ENCODE assay signal across 8 cellular contexts in genomic region chr13:30796833-30797601, GRCh38.
DNase-seq lines count a peak whose midpoint lies in the region; ATAC-seq, FAIRE-seq and TF ChIP-seq lines count a peak whose summit lies in the region.

No MANE protein-coding gene starts in this region.

- H3K27me3 ChIP-seq in right cardiac atrium (ENCODE audit: control insufficient read depth, insufficient read depth) (no peaks in the 10 kb centered on the region), heart left ventricle (no peaks in the 10 kb centered on the region), HepG2 (ENCODE audit: control insufficient read depth in 1 of 2, insufficient read depth in 2 of 2, low read length in 2 of 2) (no peaks in the 10 kb centered on the region; a peak in 1 of 5 replicates), upper lobe of right lung (no peaks in the 10 kb centered on the region)

- peaks cover 2% of the 10 kb centered on the region for H3K36me3 Mint-ChIP-seq in activated T-helper 1 cell treated with anti-CD3 and anti-CD28 coated beads, Interleukin-12 subunit alpha, Interleukin-12 subunit beta, Interleukin-2, Interleukin-4 antibody, amounts not matched to agents 30 ng/mL and 10 ng/mL and 1 ng/mL, durations not matched to agents 14 hours and 24 hours and 36 hours (ENCODE audit: low read depth)
- H3K36me3 Mint-ChIP-seq in progenitor cell of endocrine pancreas (ENCODE audit: insufficient read depth), result no peaks in the 10 kb centered on the region

- H3K36me3 ChIP-seq in heart left ventricle (no peaks in the 10 kb centered on the region), HepG2 (replicated peaks in 1 of 2; ENCODE audit: control insufficient read depth in 1 of 2, insufficient read depth in 2 of 2, low read length in 2 of 2) (no peaks in the 10 kb centered on the region), upper lobe of right lung (no peaks in the 10 kb centered on the region)

- H3K9ac ChIP-seq in HepG2 (ENCODE audit: insufficient read depth, low read depth, low read length), result no peak overlapping the region

- H3K4me3 ChIP-seq in right cardiac atrium (ENCODE audit: low read length) (peak overlapping the region; percentile 33), heart left ventricle (peak overlapping the region in 3 of 12 donors; percentile 9 to 26 (median 16)), HepG2 (replicated peaks in 1 of 3; ENCODE audit: insufficient read depth in 1 of 3, low read depth in 2 of 3, low read length in 3 of 3) (peak overlapping the region in 1 of 3 experiments; percentile 29; a peak in 1 of 6 replicates), upper lobe of right lung (peak overlapping the region; percentile 12)

- H3K4me2 ChIP-seq in HepG2 (ENCODE audit: low read depth, low read length), result peak overlapping the region; percentile 62

- peaks cover 3% of the 10 kb centered on the region for H3K27me3 Mint-ChIP-seq in activated T-helper 1 cell treated with anti-CD3 and anti-CD28 coated beads, Interleukin-12 subunit alpha, Interleukin-12 subunit beta, Interleukin-2, Interleukin-4 antibody, amounts not matched to agents 30 ng/mL and 10 ng/mL and 1 ng/mL, durations not matched to agents 14 hours and 24 hours and 36 hours (ENCODE audit: insufficient read depth)
- peaks cover 40% of the 10 kb centered on the region for H3K27me3 Mint-ChIP-seq in progenitor cell of endocrine pancreas

- no peak for DNase-seq in right cardiac atrium
- no peak for DNase-seq in heart left ventricle
- DNase-seq in activated T-helper 1 cell treated with anti-CD3 and anti-CD28 coated beads, Interleukin-12 subunit alpha, Interleukin-12 subunit beta, Interleukin-2, Interleukin-4 antibody, amounts not matched to agents 30 ng/mL and 10 ng/mL and 1 ng/mL, durations not matched to agents 14 hours and 24 hours and 36 hours (ENCODE audit: low spot score), result no peak
- DNase-seq in HepG2 (ENCODE audit: low spot score), result no peak
- DNase-seq in upper lobe of right lung, result no peak
- DNase-seq in progenitor cell of endocrine pancreas (ENCODE audit: low spot score, unreplicated experiment), result no peak

- no peak for TF ChIP-seq EP300 in HepG2 (IDR thresholded peaks at IDR 0.05; ENCODE audit: low read depth in 2 of 2, low read length in 2 of 2)
- no peak for TF ChIP-seq EP300 in HepG2 (CRISPR knock-in tag; IDR thresholded peaks at IDR 0.05; ENCODE audit: borderline replicate concordance)

- no peak overlapping the region for H2AFZ ChIP-seq in HepG2 (ENCODE audit: low read length)

- H3K79me2 ChIP-seq in HepG2 (ENCODE audit: insufficient read depth, low read length), result no peaks in the 10 kb centered on the region

- H3K27ac ChIP-seq in right cardiac atrium (ENCODE audit: low read length) (no peak overlapping the region), heart left ventricle (no peak overlapping the region), HepG2 (ENCODE audit: extremely low read length, insufficient read depth, low read length) (no peak overlapping the region), upper lobe of right lung (no peak overlapping the region)

- no TSS peak for BruUV-seq in HepG2 (replicated peaks; lab: Mats Ljungman, UMichigan)

- H3K9me3 ChIP-seq in right cardiac atrium (ENCODE audit: control insufficient read depth, low read length) (no peaks in the 10 kb centered on the region), heart left ventricle (no peaks in the 10 kb centered on the region), HepG2 (ENCODE audit: low read length) (no peaks in the 10 kb centered on the region), upper lobe of right lung (no peaks in the 10 kb centered on the region)

- no peak for ATAC-seq in right cardiac atrium
- no peak for ATAC-seq in heart left ventricle
- ATAC-seq in HepG2, result no peak
- ATAC-seq in upper lobe of right lung, result no peak
- ATAC-seq in GM18870 (IDR thresholded peaks at IDR 0.05; ENCODE audit: unreplicated experiment), result no peak
- no peak for ATAC-seq in HG03196 (IDR thresholded peaks at IDR 0.05; ENCODE audit: unreplicated experiment)

- in situ Hi-C loops in HepG2 (cut with HindIII; ENCODE audit: extremely low pct_ligation_motif_present, low pct_unique_long_range_greater_than_20kb), result loop anchor here (5.0 kb wide), 1 partner anchor 120 kb away; no protein-coding TSS in a partner anchor

- 52% methylated on average over 18 of the region's 18 CpGs for WGBS in right cardiac atrium
- WGBS in heart left ventricle, 4 donors, result 52 to 60% (median 57%) methylated on average over 18 of the region's 18 CpGs
- WGBS in HepG2 (ENCODE audit: low lambda C conversion rate), result 34% methylated on average over 9 of the region's 18 CpGs

- intact Hi-C loops in right cardiac atrium (cut with DNase I) (no loop called here), heart left ventricle (cut with DNase I) (no loop called here), HepG2 (cut with micrococcal nuclease; ENCODE audit: unreplicated experiment) (no loop called here), upper lobe of right lung (cut with DNase I) (no loop called here)
- intact Hi-C loops in activated T-helper 1 cell treated with anti-CD3 and anti-CD28 coated beads, Interleukin-12 subunit alpha, Interleukin-12 subunit beta, Interleukin-2, Interleukin-4 antibody, amounts not matched to agents 30 ng/mL and 10 ng/mL and 1 ng/mL, durations not matched to agents 14 hours and 24 hours and 36 hours (cut with micrococcal nuclease), result loop anchor here (1.0 kb wide), 2 partner anchors 53 to 57 kb away; no protein-coding TSS in a partner anchor

- POLR2A ChIA-PET in HepG2 (lab: Yijun Ruan, JAX), result interaction anchor here (0.6 to 1.6 kb wide), 2 partner anchors 68 to 728 kb away, joined by 3 to 4 read pairs; no protein-coding TSS in a partner anchor

- H3K4me3 Mint-ChIP-seq in activated T-helper 1 cell treated with anti-CD3 and anti-CD28 coated beads, Interleukin-12 subunit alpha, Interleukin-12 subunit beta, Interleukin-2, Interleukin-4 antibody, amounts not matched to agents 30 ng/mL and 10 ng/mL and 1 ng/mL, durations not matched to agents 14 hours and 24 hours and 36 hours, result peak overlapping the region; percentile 59
- no peak overlapping the region for H3K4me3 Mint-ChIP-seq in progenitor cell of endocrine pancreas (ENCODE audit: low read depth)

- TF ChIP-seq POLR2A in heart left ventricle (IDR thresholded peaks at IDR 0.05), result no peak
- TF ChIP-seq POLR2A in HepG2 (IDR thresholded peaks at IDR 0.05; ENCODE audit: insufficient read depth in 1 of 2, low read depth in 2 of 2, low read length in 2 of 2), result no peak

- H3K4me1 ChIP-seq in right cardiac atrium (ENCODE audit: control insufficient read depth, insufficient read depth, low read length), result peaks cover 3% of the 10 kb centered on the region
- peaks cover 0 to 27% (median 4%) of the 10 kb centered on the region in 12 donors for H3K4me1 ChIP-seq in heart left ventricle
- peaks cover 52% of the 10 kb centered on the region for H3K4me1 ChIP-seq in HepG2 (ENCODE audit: insufficient read depth, low read length)
- peaks cover 14% of the 10 kb centered on the region for H3K4me1 ChIP-seq in upper lobe of right lung

- H3K27ac Mint-ChIP-seq in activated T-helper 1 cell treated with anti-CD3 and anti-CD28 coated beads, Interleukin-12 subunit alpha, Interleukin-12 subunit beta, Interleukin-2, Interleukin-4 antibody, amounts not matched to agents 30 ng/mL and 10 ng/mL and 1 ng/mL, durations not matched to agents 14 hours and 24 hours and 36 hours, result peak overlapping the region; percentile 81
- no peak overlapping the region for H3K27ac Mint-ChIP-seq in progenitor cell of endocrine pancreas

- H3K9me3 Mint-ChIP-seq in activated T-helper 1 cell treated with anti-CD3 and anti-CD28 coated beads, Interleukin-12 subunit alpha, Interleukin-12 subunit beta, Interleukin-2, Interleukin-4 antibody, amounts not matched to agents 30 ng/mL and 10 ng/mL and 1 ng/mL, durations not matched to agents 14 hours and 24 hours and 36 hours, result no peaks in the 10 kb centered on the region
- H3K9me3 Mint-ChIP-seq in progenitor cell of endocrine pancreas (ENCODE audit: low read depth), result no peaks in the 10 kb centered on the region

- FAIRE-seq in HepG2 (lab: Jason Lieb, UNC), result no peak

- CTCF ChIA-PET in HepG2 (lab: Yijun Ruan, JAX; ENCODE audit: low intra/inter-chr PET ratio, low total read pairs), result no interaction called here

- no peaks in the 10 kb centered on the region for H4K20me1 ChIP-seq in HepG2 (ENCODE audit: insufficient read depth, low read length)

- TF ChIP-seq RAD21 in HepG2 (CRISPR knock-in tag; IDR thresholded peaks at IDR 0.05), result no peak

- H3K4me1 Mint-ChIP-seq in activated T-helper 1 cell treated with anti-CD3 and anti-CD28 coated beads, Interleukin-12 subunit alpha, Interleukin-12 subunit beta, Interleukin-2, Interleukin-4 antibody, amounts not matched to agents 30 ng/mL and 10 ng/mL and 1 ng/mL, durations not matched to agents 14 hours and 24 hours and 36 hours (ENCODE audit: low read depth), result peaks cover 44% of the 10 kb centered on the region
- peaks cover 7% of the 10 kb centered on the region for H3K4me1 Mint-ChIP-seq in progenitor cell of endocrine pancreas (ENCODE audit: low read depth)

- TF ChIP-seq CTCF in heart left ventricle (IDR thresholded peaks at IDR 0.05) (no peak), HepG2 (CRISPR knock-in tag; IDR thresholded peaks at IDR 0.05) (no peak), upper lobe of right lung (IDR thresholded peaks at IDR 0.05) (no peak), progenitor cell of endocrine pancreas (IDR thresholded peaks at IDR 0.05; ENCODE audit: unreplicated experiment) (no peak)

TF ChIP-seq in HepG2, 621 proteins besides CTCF, POLR2A, EP300 and RAD21:
- no peak for TF ChIP-seq ZSCAN29 (CRISPR knock-in tag; conservative IDR thresholded peaks at IDR 0.05)
- TF ChIP-seq ZFP36L2 (CRISPR knock-in tag; IDR thresholded peaks at IDR 0.05), result no peak
- TF ChIP-seq ZMYM3 (CRISPR knock-in tag; IDR thresholded peaks at IDR 0.05), result peak; percentile 45; the same call in 1 of the 2 replicates
- TF ChIP-seq HIC2 (CRISPR knock-in tag; IDR thresholded peaks at IDR 0.05; ENCODE audit: low read depth), result peak; percentile 52; the same call in 1 of the 2 replicates
- peak; percentile 93 for TF ChIP-seq ZNF768 (CRISPR knock-in tag; IDR thresholded peaks at IDR 0.05)
